ENCODE assay signal across 8 cellular contexts in the genomic region with DNA sequence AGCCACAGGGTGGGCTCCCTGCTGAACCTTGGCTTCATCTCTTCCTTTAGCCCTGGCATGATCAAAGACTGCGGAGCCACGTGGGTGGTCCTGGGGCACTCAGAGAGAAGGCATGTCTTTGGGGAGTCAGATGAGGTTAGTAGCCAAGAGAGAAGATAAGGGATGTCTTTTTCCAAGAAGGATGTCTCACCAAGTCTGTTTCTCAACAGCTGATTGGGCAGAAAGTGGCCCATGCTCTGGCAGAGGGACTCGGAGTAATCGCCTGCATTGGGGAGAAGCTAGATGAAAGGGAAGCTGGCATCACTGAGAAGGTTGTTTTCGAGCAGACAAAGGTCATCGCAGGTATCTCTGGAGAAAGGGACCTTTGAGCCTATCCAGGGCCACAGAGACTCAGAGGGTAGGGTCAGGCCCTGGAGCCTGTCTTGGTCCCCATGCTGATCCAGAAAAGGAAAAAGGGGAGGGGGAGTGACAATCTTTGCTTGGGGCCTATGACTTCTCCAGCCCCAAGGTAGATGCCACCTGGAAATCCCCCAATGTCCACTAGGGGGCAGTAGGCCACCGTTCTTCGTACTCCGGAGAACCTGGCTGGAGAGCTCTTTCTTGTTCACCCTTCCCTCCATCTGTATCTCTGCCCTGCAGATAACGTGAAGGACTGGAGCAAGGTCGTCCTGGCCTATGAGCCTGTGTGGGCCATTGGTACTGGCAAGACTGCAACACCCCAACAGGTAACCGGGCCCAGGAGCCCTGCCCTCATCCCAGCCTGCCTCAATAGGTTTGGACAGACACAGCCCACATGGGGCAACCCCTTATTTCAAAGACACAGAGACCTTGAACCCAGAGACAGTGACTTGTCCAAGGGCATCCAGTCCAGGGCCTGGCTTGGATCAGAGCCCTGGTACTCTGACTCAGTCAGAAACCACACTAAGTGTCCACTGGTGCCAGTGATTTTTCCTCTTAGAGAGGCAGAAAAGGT. TPM values are rescaled to one million over a fixed set of nuclear protein-coding genes. Genes with fewer than 3 reads are reported as not detected.
A peak's percentile ranks its signal among the peaks of the same experiment; 100 is the strongest.
DNase-seq lines count a peak whose midpoint lies in the region; ATAC-seq and TF ChIP-seq lines count a peak whose summit lies in the region.

No MANE protein-coding gene starts in this region.

- peaks cover 61% of the 10 kb centered on the region for H3K36me3 Mint-ChIP-seq in GM23338 (ENCODE audit: low read depth)

- DNase-seq in GM23338 (ENCODE audit: low spot score) (peak; percentile 96), NCI-H345 treated with DMSO at 0.1 percent for 48 hours (lab: John Stamatoyannopoulos, UW; ENCODE audit: unreplicated experiment) (peak; percentile 20), dedifferentiated amniotic fluid mesenchymal stem cell (ENCODE audit: extremely low spot score) (peak; percentile 62), right lobe of liver (peak; percentile 71 to 81 (median 77))
- DNase-seq in activated CD4-positive, alpha-beta T cell treated with anti-CD3 and anti-CD28 coated beads for 4 hours: peak; percentile 77 to 89
- peak; percentile 88 for DNase-seq in stimulated activated CD4-positive, alpha-beta T cell treated with anti-CD3 and anti-CD28 coated beads, Interleukin-4, amount 100 ng/mL, for 24 hours

- H3K27ac ChIP-seq in ACC112 (ENCODE audit: low read depth, low read length) (peak overlapping the region; percentile 83), GM23338 (ENCODE audit: low read depth) (peak overlapping the region; percentile 85), right lobe of liver (peak overlapping the region in 1 of 3 donors; percentile 93)

- peaks cover 12% of the 10 kb centered on the region; the same call in 1 of the 2 replicates for H3K36me3 ChIP-seq in ACC112 (ENCODE audit: insufficient read depth, low read length)
- peaks cover 14% of the 10 kb centered on the region; the same call in 1 of the 2 replicates for H3K36me3 ChIP-seq in GM23338 (ENCODE audit: insufficient read depth)
- H3K36me3 ChIP-seq in right lobe of liver: peaks cover 0 to 22% (median 12%) of the 10 kb centered on the region in 4 donors

- H3K9me2 ChIP-seq in GM23338 (ENCODE audit: insufficient read depth): no peaks in the 10 kb centered on the region

- H3K4me3 ChIP-seq in ACC112 (ENCODE audit: low read depth, low read length) (peak overlapping the region; percentile 89), GM23338 (peak overlapping the region; percentile 97), right lobe of liver (peak overlapping the region in 2 of 3 donors; percentile 93 to 96)

- no peaks in the 10 kb centered on the region for H3K9me3 ChIP-seq in right lobe of liver

- WGBS in right lobe of liver (ENCODE audit: insufficient coverage, low coverage, low lambda C conversion rate, missing lambda C conversion rate): 14% methylated on average over 9 of the region's 12 CpGs

- peaks cover 31% of the 10 kb centered on the region for H3K79me2 ChIP-seq in ACC112 (ENCODE audit: control insufficient read depth, insufficient read depth, low read length, unreplicated experiment)
- peaks cover 28% of the 10 kb centered on the region for H3K79me2 ChIP-seq in GM23338 (replicated peaks; ENCODE audit: insufficient read depth)

- H3K4me3 Mint-ChIP-seq in GM23338: peak overlapping the region; percentile 94

- TF ChIP-seq CTCF in GM23338 (conservative IDR thresholded peaks at IDR 0.05; ENCODE audit: low read depth in 2 of 2) (peak; percentile 91 to 94), right lobe of liver (IDR thresholded peaks at IDR 0.05) (peak; percentile 85 to 96 (median 94))

- H3F3A ChIP-seq in GM23338 (replicated peaks; ENCODE audit: low read depth): peaks cover 68% of the 10 kb centered on the region

- peaks cover 38% of the 10 kb centered on the region for H3K4me1 ChIP-seq in ACC112 (ENCODE audit: control insufficient read depth, insufficient read depth, low read length, unreplicated experiment)
- peaks cover 56% of the 10 kb centered on the region for H3K4me1 ChIP-seq in GM23338 (ENCODE audit: insufficient read depth)
- peaks cover 0 to 38% (median 12%) of the 10 kb centered on the region in 4 donors for H3K4me1 ChIP-seq in right lobe of liver

- H4K20me1 ChIP-seq in GM23338 (replicated peaks; ENCODE audit: insufficient read depth): peaks cover 32% of the 10 kb centered on the region

- TF ChIP-seq POLR2A in right lobe of liver (IDR thresholded peaks at IDR 0.05): no peak

- H2AFZ ChIP-seq in ACC112 (ENCODE audit: low read length, unreplicated experiment) (no peak overlapping the region), GM23338 (no peak overlapping the region)

- ATAC-seq in GM23338: peak; percentile 1
- peak in 3 of 4 donors; percentile 9 to 17 (median 10) for ATAC-seq in right lobe of liver
- ATAC-seq in GM18858 (IDR thresholded peaks at IDR 0.05; ENCODE audit: unreplicated experiment): no peak

- H3K27me3 ChIP-seq in ACC112 (ENCODE audit: insufficient read depth, low read length) (no peaks in the 10 kb centered on the region), GM23338 (ENCODE audit: insufficient read depth) (no peaks in the 10 kb centered on the region), right lobe of liver (no peaks in the 10 kb centered on the region)

- H3K27ac Mint-ChIP-seq in GM23338: peak overlapping the region; percentile 94

- H3K4me2 ChIP-seq in GM23338: peak overlapping the region; percentile 100

- intact Hi-C loops in right lobe of liver (cut with DNase I): no loop called here

- no peaks in the 10 kb centered on the region; the same call in 1 of the 3 replicates for H3K9me3 Mint-ChIP-seq in GM23338

- peaks cover 57% of the 10 kb centered on the region for H3K4me1 Mint-ChIP-seq in GM23338

- H3K27me3 Mint-ChIP-seq in GM23338 (ENCODE audit: insufficient read depth, low read depth, poor library complexity): peaks cover 54% of the 10 kb centered on the region

TF ChIP-seq in GM23338, 12 proteins besides CTCF, POLR2A, EP300 and RAD21 (continues in another document):
- TF ChIP-seq POLR2AphosphoS5 (IDR thresholded peaks at IDR 0.05; ENCODE audit: low read depth) (peak; percentile 56; the same call in 1 of the 2 replicates), JUNB (IDR thresholded peaks at IDR 0.05; ENCODE audit: unreplicated experiment) (no peak)

RNA-seq across cellular contexts. Expression of a gene that starts 2.0 kb away (rescaled TPM):
- total RNA-seq in GM23338 (2014; rRNA removed; shearing (Covaris generic)): 731 and 822 TPM in 2 replicates
- 737 and 748 TPM in 2 replicates for polyA plus RNA-seq in GM23338 (2016; fragmentation: Nextera tagmentation; extraction: Ambion mirVana)
- total RNA-seq in right lobe of liver: 100 to 1,000 TPM; 265 to 400 (median 331) TPM

RNA-seq across cellular contexts. Expression of a gene that starts 3.8 kb away (rescaled TPM):
- total RNA-seq in GM23338 (2014; rRNA removed; shearing (Covaris generic)): 7.6 and 13.1 TPM in 2 replicates
- 8.2 and 10.4 TPM in 2 replicates for polyA plus RNA-seq in GM23338 (2016; fragmentation: Nextera tagmentation; extraction: Ambion mirVana)
- total RNA-seq in right lobe of liver: 1 to 10 TPM; 1.7 to 5.3 (median 3.6) TPM

RNA-seq across cellular contexts. Expression of a gene that starts 17.4 kb away (rescaled TPM):
- 97.2 and 109 TPM in 2 replicates for total RNA-seq in GM23338 (2014; rRNA removed; shearing (Covaris generic))
- 35.0 and 35.1 TPM in 2 replicates for polyA plus RNA-seq in GM23338 (2016; fragmentation: Nextera tagmentation; extraction: Ambion mirVana)
- 10 to 100 TPM; 38.2 to 59.5 (median 42.6) TPM for total RNA-seq in right lobe of liver

RNA-seq across cellular contexts. Expression of a gene that starts 18.2 kb away (rescaled TPM):
- 37.2 and 47.4 TPM in 2 replicates for total RNA-seq in GM23338 (2014; rRNA removed; shearing (Covaris generic))
- 75.6 and 79.2 TPM in 2 replicates for polyA plus RNA-seq in GM23338 (2016; fragmentation: Nextera tagmentation; extraction: Ambion mirVana)
- total RNA-seq in right lobe of liver: 1 to 10 TPM in 4 of 6 experiments, under 1 TPM in 2; 0.62 to 1.7 (median 1.3) TPM

RNA-seq across cellular contexts. Expression of a gene that starts 28.6 kb away (rescaled TPM):
- total RNA-seq in GM23338 (2014; rRNA removed; shearing (Covaris generic)): 3.3 and 8.2 TPM in 2 replicates
- 3.6 and 5.4 TPM in 2 replicates for polyA plus RNA-seq in GM23338 (2016; fragmentation: Nextera tagmentation; extraction: Ambion mirVana)
- under 1 TPM in 4 of 6 experiments, not detected in 2; 0.17 to 0.51 (median 0.43) TPM for total RNA-seq in right lobe of liver

Comparison
In these comparisons a context has a peak if more than half of its experiments do, and no peak if none do; other contexts are left out.
1. DNase-seq: peak in every context shown above with its lines; median percentile 96 in GM23338; 88 in stimulated activated CD4-positive, alpha-beta T cell treated with anti-CD3 and anti-CD28 coated beads, Interleukin-4, amount 100 ng/mL, for 24 hours; 83 in activated CD4-positive, alpha-beta T cell treated with anti-CD3 and anti-CD28 coated beads for 4 hours; 77 in right lobe of liver; 62 in dedifferentiated amniotic fluid mesenchymal stem cell; 20 in NCI-H345 treated with DMSO at 0.1 percent for 48 hours.